Comparison of ENCODE assay signal across 26 cellular contexts in the genomic region with DNA sequence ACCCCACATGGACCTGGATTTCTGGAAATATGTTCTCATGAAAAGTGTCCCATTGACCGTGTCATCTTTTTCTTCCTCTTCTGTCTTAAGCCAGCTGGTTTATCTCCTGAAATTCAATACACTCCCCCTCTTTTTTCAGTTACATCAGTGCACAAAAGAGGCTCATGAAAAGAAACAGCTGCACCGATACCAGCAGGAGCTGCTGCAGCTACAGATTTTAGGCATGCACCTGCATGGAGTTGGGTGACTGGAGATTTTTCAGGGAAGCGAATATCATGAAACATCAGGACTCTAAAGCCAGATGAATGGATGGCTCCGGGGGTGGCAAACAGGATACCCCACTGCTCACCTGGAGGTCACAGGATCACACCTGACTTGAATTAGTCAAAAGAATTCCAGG.
DNase-seq lines count a peak whose midpoint lies in the region; ATAC-seq and TF ChIP-seq lines count a peak whose summit lies in the region.
"Had no signal": no experiment of that assay in that cellular context is flagged by ENCODE, and none has a peak within 500 bp of the region (broad histone marks: within the 10 kb centered on the region; RNA-seq: fewer than 3 reads in every experiment).

No MANE protein-coding gene starts in this region.

- peak; percentile 17 for DNase-seq in NCI-H2107 treated with DMSO at 0.1 percent for 48 hours (lab: John Stamatoyannopoulos, UW; ENCODE audit: unreplicated experiment)
- no peak for DNase-seq in NCI-H2107 (lab: John Stamatoyannopoulos, UW)
- DNase-seq in NCI-H2171 treated with DMSO at 0.1 percent for 48 hours (lab: John Stamatoyannopoulos, UW), result peak; percentile 64
- peak; percentile 29 for DNase-seq in inferior parietal cortex (ENCODE audit: extremely low spot score)
- DNase-seq in superior temporal gyrus (ENCODE audit: extremely low spot score), result peak; percentile 33
- no peak for DNase-seq in stimulated activated naive CD4-positive, alpha-beta T cell (lab: John Stamatoyannopoulos, UW)
- DNase-seq in gastrocnemius medialis, result no peak
- DNase-seq in tibial artery, result no peak
- DNase-seq: Caco-2; CD4-positive, alpha-beta memory T cell; DMS 273 treated with DMSO at 0.1 percent for 48 hours; DMS79 treated with DMSO at 0.1 percent for 48 hours; H7; MM.1S; NCI-H1048; NCI-H1417 treated with DMSO at 0.1 percent for 48 hours; NCI-H187; NCI-H510A; NCI-H82; OCI-M1 had no signal

- TF ChIP-seq POLR2A in gastrocnemius medialis (IDR thresholded peaks at IDR 0.05), result no peak

- H3K4me1 ChIP-seq in gastrocnemius medialis (peaks cover 6 to 9% of the 10 kb centered on the region in 2 donors), tibial artery (peaks cover 0 to 7% (median 0%) of the 10 kb centered on the region in 4 donors)
- H3K4me1 ChIP-seq: BLaER1 treated with 17β-estradiol and CSF1 and Interleukin-3, amounts not matched to agents 10 nM and 100 nM; Caco-2 had no signal

- no peaks in the 10 kb centered on the region for H3K27me3 ChIP-seq in gastrocnemius medialis
- no peaks in the 10 kb centered on the region for H3K27me3 ChIP-seq in tibial artery
- H3K27me3 ChIP-seq: BLaER1 treated with 17β-estradiol and CSF1 and Interleukin-3, amounts not matched to agents 10 nM and 100 nM; SJSA1 had no signal

- intact Hi-C loops in gastrocnemius medialis (cut with DNase I; ENCODE audit: low total_unique reads), result no loop called here
- intact Hi-C loops in tibial artery (cut with DNase I; ENCODE audit: low total_unique reads), result no loop called here

- no peak for ATAC-seq in gastrocnemius medialis
- ATAC-seq: HepG2, K562 had no signal

- TF ChIP-seq CTCF in gastrocnemius medialis (IDR thresholded peaks at IDR 0.05 in 4 of 5, conservative IDR thresholded peaks at IDR 0.05 in 1 of 5), result no peak
- TF ChIP-seq CTCF in tibial artery (IDR thresholded peaks at IDR 0.05), result no peak

- H3K27ac ChIP-seq in gastrocnemius medialis, result no peak overlapping the region
- no peak overlapping the region for H3K27ac ChIP-seq in tibial artery
- H3K27ac ChIP-seq: 22Rv1; BLaER1 treated with 17β-estradiol and CSF1 and Interleukin-3, amounts not matched to agents 10 nM and 100 nM; HL-60; SJSA1 had no signal

- no peaks in the 10 kb centered on the region for H3K36me3 ChIP-seq in gastrocnemius medialis
- H3K36me3 ChIP-seq in tibial artery, result no peaks in the 10 kb centered on the region
- H3K36me3 ChIP-seq: BLaER1 treated with 17β-estradiol and CSF1 and Interleukin-3, amounts not matched to agents 10 nM and 100 nM; SJSA1 had no signal

- no peak overlapping the region for H3K4me3 ChIP-seq in gastrocnemius medialis
- no peak overlapping the region for H3K4me3 ChIP-seq in tibial artery
- H3K4me3 ChIP-seq: BLaER1 treated with 17β-estradiol and CSF1 and Interleukin-3, amounts not matched to agents 10 nM and 100 nM; K562; SJSA1 had no signal

- H3K9me3 ChIP-seq in gastrocnemius medialis (no peaks in the 10 kb centered on the region), tibial artery (no peaks in the 10 kb centered on the region)
- H3K9me3 ChIP-seq: Caco-2, SJSA1 had no signal

- in situ Hi-C loops in gastrocnemius medialis (cut with MboI; ENCODE audit: low sequenced_read_pairs in 4 of 4), result loop anchor here in 3 of 4 donors (25.0 kb wide), 2 partner anchors 1818 to 1843 kb away; a partner anchor contains a TSS

Comparison
In these comparisons a context has a peak if more than half of its experiments do, and no peak if none do; other contexts are left out.
1. DNase-seq: peak in NCI-H2107 treated with DMSO at 0.1 percent for 48 hours (single experiment), NCI-H2171 treated with DMSO at 0.1 percent for 48 hours (single experiment), inferior parietal cortex (single experiment) and superior temporal gyrus (single experiment); none in NCI-H2107 (single experiment), stimulated activated naive CD4-positive, alpha-beta T cell (0 of 6), gastrocnemius medialis (0 of 2) and tibial artery (0 of 2).